Comparison of ENCODE assay signal across 8 cellular contexts in the genomic region with DNA sequence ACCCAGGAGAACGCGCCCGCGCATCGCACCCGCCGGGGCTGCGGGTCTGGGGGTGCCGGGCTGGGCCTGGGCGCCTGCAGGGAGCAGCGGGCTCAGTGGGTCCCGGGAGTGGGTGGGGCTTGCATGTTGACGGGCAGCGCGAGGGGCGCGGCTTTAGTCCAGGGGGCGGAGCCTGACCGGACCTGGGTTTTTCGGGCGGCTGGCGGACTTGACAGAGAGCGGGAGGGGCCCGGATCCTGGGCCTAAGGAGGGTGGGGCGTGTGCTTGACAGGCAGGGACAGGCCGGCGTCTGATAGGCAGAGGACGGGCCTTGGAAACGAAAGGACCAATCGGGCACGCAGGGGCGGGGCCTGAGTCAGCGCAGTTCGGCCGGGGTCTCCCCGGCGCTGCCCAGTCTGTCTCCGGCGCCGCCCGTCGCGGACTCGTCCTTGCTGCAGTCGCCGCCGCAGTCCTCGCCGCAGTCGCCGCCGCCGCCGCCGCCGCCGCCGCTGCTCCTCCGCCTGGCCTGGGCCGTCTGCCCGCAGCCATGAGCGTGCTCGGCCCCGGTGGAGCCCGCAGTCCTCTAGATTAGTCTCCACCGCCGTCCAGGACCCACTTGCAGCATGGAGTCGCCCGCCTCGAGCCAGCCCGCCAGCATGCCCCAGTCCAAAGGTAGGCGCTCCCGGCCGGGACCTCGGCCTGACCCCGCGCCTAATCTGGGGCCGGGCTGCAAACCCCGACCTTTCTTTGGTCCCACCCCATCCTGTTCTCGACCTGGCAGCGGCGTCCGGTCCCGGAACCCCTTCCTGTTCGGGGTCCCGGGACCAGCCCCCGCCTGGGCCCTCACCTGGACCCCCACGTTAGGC. TPM values are rescaled to one million over a fixed set of nuclear protein-coding genes. Genes with fewer than 3 reads are reported as not detected.
DNase-seq lines count a peak whose midpoint lies in the region; TF ChIP-seq lines count a peak whose summit lies in the region.

Gene MAP2K3, plus strand, starts transcription at position 393 of the 845 bp plus-strand sequence. Its CDS starts 210 bp downstream, at position 603.

- H3K4me1 Mint-ChIP-seq in nephron, result peaks cover 24% of the 10 kb centered on the region
- peaks cover 68% of the 10 kb centered on the region for H3K4me1 Mint-ChIP-seq in stimulated activated naive CD8-positive, alpha-beta T cell treated with anti-CD3 and anti-CD28 coated beads, Interleukin-15, Interleukin-2, amounts not matched to agents 100 ng/mL and 50 ng/mL, for 24 hours (ENCODE audit: low read depth)

- peak within 1 kb of the TSS; percentile 79 to 91 (median 86) for H3K27ac Mint-ChIP-seq in nephron
- H3K27ac Mint-ChIP-seq in stimulated activated naive CD8-positive, alpha-beta T cell treated with anti-CD3 and anti-CD28 coated beads, Interleukin-15, Interleukin-2, amounts not matched to agents 100 ng/mL and 50 ng/mL, for 24 hours, result peak within 1 kb of the TSS; percentile 99

- TF ChIP-seq CTCF in fibroblast of pulmonary artery (IDR thresholded peaks at IDR 0.05; ENCODE audit: low read length, missing control alignments), result no peak
- TF ChIP-seq CTCF in nephron (IDR thresholded peaks at IDR 0.05; ENCODE audit: unreplicated experiment in 3 of 3), result no peak

- H3K4me3 ChIP-seq in fibroblast of pulmonary artery (replicated peaks; ENCODE audit: low read depth, low read length), result peak within 1 kb of the TSS; percentile 72

- H3K27me3 Mint-ChIP-seq in nephron (ENCODE audit: low read depth), result peaks cover 21% of the 10 kb centered on the region
- no peaks in the 10 kb centered on the region for H3K27me3 Mint-ChIP-seq in stimulated activated naive CD8-positive, alpha-beta T cell treated with anti-CD3 and anti-CD28 coated beads, Interleukin-15, Interleukin-2, amounts not matched to agents 100 ng/mL and 50 ng/mL, for 24 hours

- H3K9me3 Mint-ChIP-seq in nephron, result no peaks in the 10 kb centered on the region
- no peaks in the 10 kb centered on the region for H3K9me3 Mint-ChIP-seq in stimulated activated naive CD8-positive, alpha-beta T cell treated with anti-CD3 and anti-CD28 coated beads, Interleukin-15, Interleukin-2, amounts not matched to agents 100 ng/mL and 50 ng/mL, for 24 hours

- peak; percentile 86 for TF ChIP-seq POLR2A in Raji (IDR thresholded peaks at IDR 0.05; ENCODE audit: insufficient read depth, low read depth, low read length)

- H3K4me3 Mint-ChIP-seq in nephron, result peak within 1 kb of the TSS; percentile 85 to 88 (median 86)
- peak within 1 kb of the TSS; percentile 100 for H3K4me3 Mint-ChIP-seq in stimulated activated naive CD8-positive, alpha-beta T cell treated with anti-CD3 and anti-CD28 coated beads, Interleukin-15, Interleukin-2, amounts not matched to agents 100 ng/mL and 50 ng/mL, for 24 hours

- DNase-seq in EH (ENCODE audit: low read depth), result peak; percentile 100
- DNase-seq in H4 (ENCODE audit: low spot score), result peak; percentile 98
- peak; percentile 98 for DNase-seq in LoVo (ENCODE audit: low spot score)
- peak; percentile 98 for DNase-seq in activated T-helper 9 cell treated with anti-CD3 and anti-CD28 coated beads, Interleukin-2, amount 50 U/mL, for 16 hours (ENCODE audit: low read depth)
- peak; percentile 98 for DNase-seq in fibroblast of pulmonary artery (ENCODE audit: low read depth)

- no peaks in the 10 kb centered on the region for H3K36me3 Mint-ChIP-seq in nephron (ENCODE audit: low read depth)
- H3K36me3 Mint-ChIP-seq in stimulated activated naive CD8-positive, alpha-beta T cell treated with anti-CD3 and anti-CD28 coated beads, Interleukin-15, Interleukin-2, amounts not matched to agents 100 ng/mL and 50 ng/mL, for 24 hours (ENCODE audit: low read depth), result peaks cover 33% of the 10 kb centered on the region

RNA-seq across cellular contexts. Expression of gene MAP2K3, which starts in this region (rescaled TPM):
- 5.8 and 7.6 TPM in 2 replicates for total RNA-seq in H4 (2014; rRNA removed; shearing (Covaris generic))

Comparison
In these comparisons a context has a peak if more than half of its experiments do, and no peak if none do; other contexts are left out.
1. Peak in every context shown above with its lines: DNase-seq and H3K4me3 ChIP-seq.